Comparison of ENCODE assay signal across 15 cellular contexts in the genomic region with DNA sequence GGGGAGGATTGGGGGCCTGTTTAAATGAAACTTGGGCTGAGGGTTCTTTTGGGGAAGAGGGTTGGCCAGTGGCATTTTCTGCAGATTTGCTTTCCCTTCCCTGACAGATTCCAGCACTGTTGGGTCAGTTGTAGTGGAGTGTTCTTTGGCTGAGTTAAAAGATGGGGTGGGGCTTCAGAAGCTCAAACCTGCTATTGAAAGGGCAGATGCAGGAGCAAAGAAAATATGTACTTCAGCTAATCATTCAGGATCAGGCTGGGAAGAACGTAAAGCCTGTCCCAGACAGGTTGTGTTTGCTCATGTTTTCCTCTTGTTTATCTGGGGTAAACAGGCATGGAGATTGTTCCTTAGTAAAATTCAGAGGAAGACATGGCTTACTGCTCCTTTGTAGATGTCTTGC. TPM values are rescaled to one million over a fixed set of nuclear protein-coding genes. Genes with fewer than 3 reads are reported as not detected.
A peak's percentile ranks its signal among the peaks of the same experiment; 100 is the strongest.
DNase-seq lines count a peak whose midpoint lies in the region; ATAC-seq and TF ChIP-seq lines count a peak whose summit lies in the region.
"Had no signal": no experiment of that assay in that cellular context is flagged by ENCODE, and none has a peak within 500 bp of the region (broad histone marks: within the 10 kb centered on the region; RNA-seq: fewer than 3 reads in every experiment).

No MANE protein-coding gene starts in this region.

- peak overlapping the region; percentile 62 for H3K27ac ChIP-seq in C4-2B
- peak overlapping the region; percentile 82 for H3K27ac ChIP-seq in SK-N-MC
- peak overlapping the region; percentile 95 for H3K27ac ChIP-seq in left ventricle myocardium inferior (replicated peaks)
- H3K27ac ChIP-seq in MM.1S (ENCODE audit: low read length), result no peak overlapping the region
- H3K27ac ChIP-seq: epithelial cell of prostate, HL-60 had no signal

- H3K9me3 ChIP-seq in SK-N-MC (ENCODE audit: low read depth, low read length) (no peaks in the 10 kb centered on the region), left ventricle myocardium inferior (replicated peaks) (no peaks in the 10 kb centered on the region), MM.1S (replicated peaks; ENCODE audit: insufficient read depth, low read length) (no peaks in the 10 kb centered on the region)

- H2AFZ ChIP-seq in MM.1S (ENCODE audit: low read length), result no peak overlapping the region

- H3K9me2 ChIP-seq in MM.1S (replicated peaks; ENCODE audit: insufficient read depth, low read length), result no peaks in the 10 kb centered on the region

- H3F3A ChIP-seq in MM.1S (ENCODE audit: insufficient read depth, low read length), result no peaks in the 10 kb centered on the region

- peak overlapping the region; percentile 24; the same call in 1 of the 2 replicates for H3K4me3 ChIP-seq in SK-N-MC
- H3K4me3 ChIP-seq in left ventricle myocardium inferior, result peak overlapping the region; percentile 83
- H3K4me3 ChIP-seq in MM.1S (ENCODE audit: low read length), result no peak overlapping the region

- TF ChIP-seq CTCF in C4-2B (conservative IDR thresholded peaks at IDR 0.05), result no peak
- TF ChIP-seq CTCF in left ventricle myocardium inferior (IDR thresholded peaks at IDR 0.05; ENCODE audit: borderline replicate concordance), result no peak
- TF ChIP-seq CTCF in osteocyte (IDR thresholded peaks at IDR 0.05), result no peak
- TF ChIP-seq CTCF in MM.1S (IDR thresholded peaks at IDR 0.05; ENCODE audit: low read length), result no peak

- no peaks in the 10 kb centered on the region for H3K9me3 Mint-ChIP-seq in osteocyte (ENCODE audit: unreplicated experiment)
- H3K9me3 Mint-ChIP-seq in stimulated activated memory B cell treated with anti-CD40 and anti-IgM and Interleukin-4, amounts not matched to agents 10 μg/mL and 1 μg/mL and 100 μg/mL, for 72 hours, result no peaks in the 10 kb centered on the region
- H3K9me3 Mint-ChIP-seq: activated CD4-positive, alpha-beta memory T cell treated with anti-CD3 and anti-CD28 coated beads, Interleukin-2, amount 10 ng/mL, durations not matched to agents 7 days and 5 days had no signal

- no peaks in the 10 kb centered on the region for H3K79me2 ChIP-seq in MM.1S (ENCODE audit: low read length)

- H3K9ac ChIP-seq in SK-N-MC (ENCODE audit: insufficient read length) (no peak overlapping the region), MM.1S (ENCODE audit: low read length) (no peak overlapping the region)

- H3K36me3 Mint-ChIP-seq in osteocyte (ENCODE audit: unreplicated experiment), result peaks cover 5% of the 10 kb centered on the region
- H3K36me3 Mint-ChIP-seq in stimulated activated memory B cell treated with anti-CD40 and anti-IgM and Interleukin-4, amounts not matched to agents 10 μg/mL and 1 μg/mL and 100 μg/mL, for 72 hours, result no peaks in the 10 kb centered on the region
- H3K36me3 Mint-ChIP-seq: naive thymus-derived CD8-positive, alpha-beta T cell had no signal

- no peaks in the 10 kb centered on the region for H3K36me3 ChIP-seq in SK-N-MC (ENCODE audit: insufficient read depth, low read length)
- H3K36me3 ChIP-seq in left ventricle myocardium inferior, result no peaks in the 10 kb centered on the region
- H3K36me3 ChIP-seq in MM.1S (replicated peaks; ENCODE audit: insufficient read depth, low read length), result no peaks in the 10 kb centered on the region

- H3K4me1 Mint-ChIP-seq in osteocyte (ENCODE audit: unreplicated experiment), result peaks cover 54% of the 10 kb centered on the region
- H3K4me1 Mint-ChIP-seq in stimulated activated memory B cell treated with anti-CD40 and anti-IgM and Interleukin-4, amounts not matched to agents 10 μg/mL and 1 μg/mL and 100 μg/mL, for 72 hours, result peaks cover 8% of the 10 kb centered on the region

- no peaks in the 10 kb centered on the region for H3K27me3 ChIP-seq in left ventricle myocardium inferior (ENCODE audit: low read depth)
- no peaks in the 10 kb centered on the region for H3K27me3 ChIP-seq in MM.1S (replicated peaks; ENCODE audit: insufficient read depth, low read length)

- no peak for DNase-seq in SK-N-MC (ENCODE audit: low read depth, low spot score)
- no peak for DNase-seq in left ventricle myocardium inferior
- no peak for DNase-seq in osteocyte (ENCODE audit: extremely low spot score, unreplicated experiment)
- DNase-seq in NCI-H446 (lab: John Stamatoyannopoulos, UW), result no peak
- DNase-seq in MM.1S, result no peak
- no peak for DNase-seq in NCI-H1092 (lab: John Stamatoyannopoulos, UW)
- DNase-seq: activated CD4-positive, alpha-beta memory T cell treated with anti-CD3 and anti-CD28 coated beads, Interleukin-2, amount 10 ng/mL, durations not matched to agents 7 days and 5 days; activated gamma-delta T cell; DMS153; naive thymus-derived CD8-positive, alpha-beta T cell had no signal

- H3K27ac Mint-ChIP-seq in osteocyte (ENCODE audit: unreplicated experiment), result peak overlapping the region; percentile 20
- no peak overlapping the region for H3K27ac Mint-ChIP-seq in stimulated activated memory B cell treated with anti-CD40 and anti-IgM and Interleukin-4, amounts not matched to agents 10 μg/mL and 1 μg/mL and 100 μg/mL, for 72 hours
- H3K27ac Mint-ChIP-seq: activated CD4-positive, alpha-beta memory T cell treated with anti-CD3 and anti-CD28 coated beads, Interleukin-2, amount 10 ng/mL, durations not matched to agents 7 days and 5 days had no signal

- H3K4me1 ChIP-seq in left ventricle myocardium inferior, result peaks cover 63% of the 10 kb centered on the region
- H3K4me1 ChIP-seq in MM.1S (ENCODE audit: low read length), result no peaks in the 10 kb centered on the region

- H3K27me3 Mint-ChIP-seq in osteocyte (ENCODE audit: unreplicated experiment), result no peaks in the 10 kb centered on the region
- H3K27me3 Mint-ChIP-seq in stimulated activated memory B cell treated with anti-CD40 and anti-IgM and Interleukin-4, amounts not matched to agents 10 μg/mL and 1 μg/mL and 100 μg/mL, for 72 hours, result peaks cover 74% of the 10 kb centered on the region

- ATAC-seq in stimulated activated memory B cell treated with anti-CD40 and anti-IgM and Interleukin-4, amounts not matched to agents 10 μg/mL and 1 μg/mL and 100 μg/mL, for 72 hours, result no peak
- ATAC-seq: naive thymus-derived CD8-positive, alpha-beta T cell; Panc1 had no signal

- peak overlapping the region; percentile 38 for H3K4me3 Mint-ChIP-seq in osteocyte (ENCODE audit: unreplicated experiment)
- H3K4me3 Mint-ChIP-seq in stimulated activated memory B cell treated with anti-CD40 and anti-IgM and Interleukin-4, amounts not matched to agents 10 μg/mL and 1 μg/mL and 100 μg/mL, for 72 hours, result no peak overlapping the region
- H3K4me3 Mint-ChIP-seq: activated CD4-positive, alpha-beta memory T cell treated with anti-CD3 and anti-CD28 coated beads, Interleukin-2, amount 10 ng/mL, durations not matched to agents 7 days and 5 days; naive thymus-derived CD8-positive, alpha-beta T cell had no signal

- no peaks in the 10 kb centered on the region for H4K20me1 ChIP-seq in MM.1S (ENCODE audit: insufficient read depth, low read length)

- no peak overlapping the region for H3K4me2 ChIP-seq in MM.1S (ENCODE audit: low read depth, low read length)

- intact Hi-C loops in left ventricle myocardium inferior (cut with micrococcal nuclease), result loop anchor here (10.0 kb wide), 1 partner anchor 120 kb away; no protein-coding TSS in a partner anchor

RNA-seq across cellular contexts. Expression of gene SASH1, which starts 2.5 kb away (rescaled TPM):
- total RNA-seq in left ventricle myocardium inferior (22.5 TPM), osteocyte (70.6 and 75.7 TPM in 2 replicates)
- total RNA-seq: naive thymus-derived CD8-positive, alpha-beta T cell had no signal
